ENCODE assay signal across 16 cellular contexts in the genomic region with DNA sequence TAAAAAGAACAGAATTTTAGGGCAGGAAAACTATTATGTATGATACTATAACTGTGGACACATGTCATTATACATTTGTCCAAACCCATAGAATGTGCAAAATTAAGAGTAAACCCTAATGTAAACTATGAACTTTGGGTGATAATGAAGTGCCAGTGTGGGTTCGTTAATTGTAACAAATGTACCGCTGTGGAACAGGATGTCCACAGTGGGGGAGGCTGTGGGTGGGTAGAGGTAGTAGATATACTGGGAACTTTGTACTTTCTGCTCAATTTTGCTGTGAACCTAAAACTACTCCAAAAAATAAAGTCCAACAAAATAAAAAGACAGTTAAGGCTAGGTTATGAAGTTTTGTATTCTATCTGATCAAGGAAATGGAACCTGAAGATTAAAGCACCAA. TPM values are rescaled to one million over a fixed set of nuclear protein-coding genes. Genes with fewer than 3 reads are reported as not detected.
DNase-seq lines count a peak whose midpoint lies in the region; ATAC-seq and TF ChIP-seq lines count a peak whose summit lies in the region.
"Had no signal": no experiment of that assay in that cellular context is flagged by ENCODE, and none has a peak within 500 bp of the region (broad histone marks: within the 10 kb centered on the region; RNA-seq: fewer than 3 reads in every experiment).

No MANE protein-coding gene starts in this region.

- peak overlapping the region in 2 of 3 donors; percentile 39 to 52 for H3K27ac Mint-ChIP-seq in CD4-positive, CD25-positive, alpha-beta regulatory T cell
- H3K27ac Mint-ChIP-seq in CD4-positive, alpha-beta T cell = peak overlapping the region; percentile 38
- peak overlapping the region; percentile 76 for H3K27ac Mint-ChIP-seq in activated CD8-positive, alpha-beta T cell treated with anti-CD3 and anti-CD28 coated beads, Interleukin-2, amount 10 ng/mL, durations not matched to agents 7 days and 5 days
- peak overlapping the region in 5 of 9 donors; percentile 4 to 70 (median 46) for H3K27ac Mint-ChIP-seq in naive thymus-derived CD4-positive, alpha-beta T cell

- no peak overlapping the region for H3K4me3 ChIP-seq in CD4-positive, CD25-positive, alpha-beta regulatory T cell (ENCODE audit: low read depth, low read length)
- no peak overlapping the region for H3K4me3 ChIP-seq in naive thymus-derived CD4-positive, alpha-beta T cell (ENCODE audit: low read length)
- H3K4me3 ChIP-seq in left lung = no peak overlapping the region
- H3K4me3 ChIP-seq: BLaER1, MG63 had no signal

- H3K4me1 Mint-ChIP-seq in CD4-positive, CD25-positive, alpha-beta regulatory T cell = peaks cover 33 to 59% (median 47%) of the 10 kb centered on the region in 4 donors
- peaks cover 85% of the 10 kb centered on the region for H3K4me1 Mint-ChIP-seq in CD4-positive, alpha-beta T cell (ENCODE audit: low read depth)
- H3K4me1 Mint-ChIP-seq in activated CD8-positive, alpha-beta T cell treated with anti-CD3 and anti-CD28 coated beads, Interleukin-2, amount 10 ng/mL, durations not matched to agents 7 days and 5 days (ENCODE audit: low read depth) = peaks cover 72% of the 10 kb centered on the region
- peaks cover 44 to 80% (median 77%) of the 10 kb centered on the region in 7 donors for H3K4me1 Mint-ChIP-seq in naive thymus-derived CD4-positive, alpha-beta T cell

- DNase-seq in CD4-positive, CD25-positive, alpha-beta regulatory T cell = no peak
- DNase-seq in CD4-positive, alpha-beta T cell = no peak
- no peak for DNase-seq in activated CD8-positive, alpha-beta T cell treated with anti-CD3 and anti-CD28 coated beads, Interleukin-2, amount 10 ng/mL, durations not matched to agents 7 days and 5 days
- DNase-seq in naive thymus-derived CD4-positive, alpha-beta T cell = no peak
- DNase-seq in left lung = no peak
- DNase-seq: DMS53; MG63; NCI-H1105; NCI-H187; NCI-H69; NK-92 treated with Interleukin-12 subunit alpha and Interleukin-12 subunit beta, amount 100 ng/mL, for 24 hours; PC-3 had no signal

- peaks cover 34% of the 10 kb centered on the region for H3K36me3 Mint-ChIP-seq in CD4-positive, CD25-positive, alpha-beta regulatory T cell
- peaks cover 65% of the 10 kb centered on the region for H3K36me3 Mint-ChIP-seq in CD4-positive, alpha-beta T cell (ENCODE audit: low read depth)
- peaks cover 69% of the 10 kb centered on the region for H3K36me3 Mint-ChIP-seq in activated CD8-positive, alpha-beta T cell treated with anti-CD3 and anti-CD28 coated beads, Interleukin-2, amount 10 ng/mL, durations not matched to agents 7 days and 5 days (ENCODE audit: low read depth)
- peaks cover 6 to 56% (median 34%) of the 10 kb centered on the region in 5 donors for H3K36me3 Mint-ChIP-seq in naive thymus-derived CD4-positive, alpha-beta T cell

- no peaks in the 10 kb centered on the region for H3K27me3 Mint-ChIP-seq in CD4-positive, CD25-positive, alpha-beta regulatory T cell
- H3K27me3 Mint-ChIP-seq in CD4-positive, alpha-beta T cell = no peaks in the 10 kb centered on the region
- no peaks in the 10 kb centered on the region for H3K27me3 Mint-ChIP-seq in activated CD8-positive, alpha-beta T cell treated with anti-CD3 and anti-CD28 coated beads, Interleukin-2, amount 10 ng/mL, durations not matched to agents 7 days and 5 days (ENCODE audit: low read depth)
- no peaks in the 10 kb centered on the region for H3K27me3 Mint-ChIP-seq in naive thymus-derived CD4-positive, alpha-beta T cell

- H3K9me3 ChIP-seq in CD4-positive, CD25-positive, alpha-beta regulatory T cell (ENCODE audit: control insufficient read depth in 2 of 2, low read length in 2 of 2) = no peaks in the 10 kb centered on the region
- H3K9me3 ChIP-seq in CD4-positive, alpha-beta T cell (ENCODE audit: control insufficient read depth, low read length) = no peaks in the 10 kb centered on the region
- no peaks in the 10 kb centered on the region for H3K9me3 ChIP-seq in naive thymus-derived CD4-positive, alpha-beta T cell (ENCODE audit: control insufficient read depth in 2 of 3, low read length in 3 of 3)
- H3K9me3 ChIP-seq in left lung = no peaks in the 10 kb centered on the region
- H3K9me3 ChIP-seq: BLaER1 had no signal

- H3K36me3 ChIP-seq in CD4-positive, CD25-positive, alpha-beta regulatory T cell (ENCODE audit: control insufficient read depth, insufficient read depth, low read length) = peaks cover 32% of the 10 kb centered on the region
- H3K36me3 ChIP-seq in naive thymus-derived CD4-positive, alpha-beta T cell (ENCODE audit: control insufficient read depth in 2 of 3, insufficient read depth in 3 of 3, low read length in 3 of 3) = peaks cover 0 to 31% (median 0%) of the 10 kb centered on the region in 3 experiments
- no peaks in the 10 kb centered on the region for H3K36me3 ChIP-seq in left lung
- H3K36me3 ChIP-seq: MG63 had no signal

- peaks cover 13% of the 10 kb centered on the region for H3K4me1 ChIP-seq in CD4-positive, CD25-positive, alpha-beta regulatory T cell (ENCODE audit: control insufficient read depth, insufficient read depth, low read length, poor library complexity, severe bottlenecking)
- peaks cover 4 to 23% of the 10 kb centered on the region in 2 donors for H3K4me1 ChIP-seq in naive thymus-derived CD4-positive, alpha-beta T cell (ENCODE audit: control insufficient read depth in 2 of 2, insufficient read depth in 2 of 2, low read length in 2 of 2)
- H3K4me1 ChIP-seq in left lung = no peaks in the 10 kb centered on the region
- H3K4me1 ChIP-seq: BLaER1 had no signal

- H3K4me3 Mint-ChIP-seq in CD4-positive, CD25-positive, alpha-beta regulatory T cell = peak overlapping the region in 1 of 4 donors; percentile 29
- H3K4me3 Mint-ChIP-seq in CD4-positive, alpha-beta T cell = no peak overlapping the region
- H3K4me3 Mint-ChIP-seq in activated CD8-positive, alpha-beta T cell treated with anti-CD3 and anti-CD28 coated beads, Interleukin-2, amount 10 ng/mL, durations not matched to agents 7 days and 5 days = no peak overlapping the region
- H3K4me3 Mint-ChIP-seq in naive thymus-derived CD4-positive, alpha-beta T cell = no peak overlapping the region

- POLR2A ChIA-PET in CD4-positive, alpha-beta T cell (lab: Charles Lee) = no interaction called here
- POLR2A ChIA-PET in activated CD8-positive, alpha-beta T cell treated with anti-CD3 and anti-CD28 coated beads, Interleukin-2, amount 10 ng/mL, durations not matched to agents 7 days and 5 days (lab: Charles Lee) = no interaction called here
- POLR2A ChIA-PET in naive thymus-derived CD4-positive, alpha-beta T cell (lab: Charles Lee) = no interaction called here

- peaks cover 0 to 2% (median 0%) of the 10 kb centered on the region in 7 donors for H3K9me3 Mint-ChIP-seq in CD4-positive, CD25-positive, alpha-beta regulatory T cell
- no peaks in the 10 kb centered on the region for H3K9me3 Mint-ChIP-seq in CD4-positive, alpha-beta T cell
- no peaks in the 10 kb centered on the region for H3K9me3 Mint-ChIP-seq in activated CD8-positive, alpha-beta T cell treated with anti-CD3 and anti-CD28 coated beads, Interleukin-2, amount 10 ng/mL, durations not matched to agents 7 days and 5 days (ENCODE audit: insufficient read depth)
- H3K9me3 Mint-ChIP-seq in naive thymus-derived CD4-positive, alpha-beta T cell = peaks cover 0 to 2% (median 0%) of the 10 kb centered on the region in 11 donors

- intact Hi-C loops in CD4-positive, alpha-beta T cell (cut with DNase I, micrococcal nuclease) = no loop called here
- intact Hi-C loops in naive thymus-derived CD4-positive, alpha-beta T cell (cut with micrococcal nuclease) = loop anchor here in 1 of 2 donors (2.0 kb wide), 1 partner anchor 18 kb away; no protein-coding TSS in a partner anchor
- intact Hi-C loops in left lung (cut with DNase I) = no loop called here

- H3K27me3 ChIP-seq in CD4-positive, CD25-positive, alpha-beta regulatory T cell (ENCODE audit: control insufficient read depth, insufficient read depth, low read length) = no peaks in the 10 kb centered on the region
- H3K27me3 ChIP-seq in CD4-positive, alpha-beta T cell (ENCODE audit: control insufficient read depth, insufficient read depth, low read length) = no peaks in the 10 kb centered on the region
- H3K27me3 ChIP-seq in naive thymus-derived CD4-positive, alpha-beta T cell (ENCODE audit: control insufficient read depth in 2 of 2, insufficient read depth in 2 of 2, low read length in 2 of 2) = no peaks in the 10 kb centered on the region
- H3K27me3 ChIP-seq in left lung = no peaks in the 10 kb centered on the region
- H3K27me3 ChIP-seq: BLaER1, MG63 had no signal

- no peak for ATAC-seq in CD4-positive, CD25-positive, alpha-beta regulatory T cell (ENCODE audit: low read depth in 2 of 2)
- no peak for ATAC-seq in CD4-positive, alpha-beta T cell (ENCODE audit: poor library complexity)
- no peak for ATAC-seq in activated CD8-positive, alpha-beta T cell treated with anti-CD3 and anti-CD28 coated beads, Interleukin-2, amount 10 ng/mL, durations not matched to agents 7 days and 5 days
- ATAC-seq in naive thymus-derived CD4-positive, alpha-beta T cell = no peak
- ATAC-seq in left lung = no peak
- ATAC-seq in HG02642 (IDR thresholded peaks at IDR 0.05; ENCODE audit: poor library complexity, unreplicated experiment) = no peak
- no peak for ATAC-seq in HG02610 (IDR thresholded peaks at IDR 0.05; ENCODE audit: unreplicated experiment)
- ATAC-seq: HepG2, PC-3 had no signal

- no peak overlapping the region for H3K27ac ChIP-seq in CD4-positive, CD25-positive, alpha-beta regulatory T cell (ENCODE audit: insufficient read depth, low read length, poor library complexity, severe bottlenecking)
- no peak overlapping the region for H3K27ac ChIP-seq in CD4-positive, alpha-beta T cell (ENCODE audit: low read depth, low read length)
- no peak overlapping the region for H3K27ac ChIP-seq in naive thymus-derived CD4-positive, alpha-beta T cell (ENCODE audit: low read depth, low read length)
- H3K27ac ChIP-seq in left lung = no peak overlapping the region
- H3K27ac ChIP-seq: BLaER1 had no signal

- CTCF ChIA-PET in CD4-positive, alpha-beta T cell (lab: Charles Lee) = no interaction called here
- CTCF ChIA-PET in activated CD8-positive, alpha-beta T cell treated with anti-CD3 and anti-CD28 coated beads, Interleukin-2, amount 10 ng/mL, durations not matched to agents 7 days and 5 days (lab: Charles Lee) = no interaction called here
- CTCF ChIA-PET in naive thymus-derived CD4-positive, alpha-beta T cell (lab: Charles Lee) = no interaction called here

- no peak for TF ChIP-seq CTCF in CD4-positive, alpha-beta T cell (IDR thresholded peaks at IDR 0.05)
- TF ChIP-seq CTCF in left lung (IDR thresholded peaks at IDR 0.05) = no peak

RNA-seq across cellular contexts. Expression of gene CD96, which starts 24.8 kb away (rescaled TPM):
- total RNA-seq in CD4-positive, CD25-positive, alpha-beta regulatory T cell = 125 TPM
- 100 to 1,000 TPM; 104 to 149 (median 130) TPM for polyA plus RNA-seq in CD4-positive, CD25-positive, alpha-beta regulatory T cell
- 100 to 1,000 TPM; 194 to 205 TPM for total RNA-seq in CD4-positive, alpha-beta T cell
- total RNA-seq in activated CD8-positive, alpha-beta T cell treated with anti-CD3 and anti-CD28 coated beads, Interleukin-2, amount 10 ng/mL, durations not matched to agents 7 days and 5 days = 100 to 1,000 TPM; 293 to 303 TPM
- 100 to 1,000 TPM; 142 to 309 (median 219) TPM for total RNA-seq in naive thymus-derived CD4-positive, alpha-beta T cell
- polyA plus RNA-seq in naive thymus-derived CD4-positive, alpha-beta T cell = 100 to 1,000 TPM; 183 to 205 TPM
- 1 to 10 TPM; 2.9 to 5.3 TPM for total RNA-seq in left lung
- total RNA-seq: HepG2, PC-3 had no signal
- polyA plus RNA-seq: HepG2 had no signal

RNA-seq across cellular contexts. Expression of gene ZBED2, which starts 28.3 kb away (rescaled TPM):
- 0.27 TPM for total RNA-seq in CD4-positive, CD25-positive, alpha-beta regulatory T cell
- under 1 TPM in 3 of 4 donors, not detected in 1; 0.15 to 1.00 (median 0.80) TPM for polyA plus RNA-seq in CD4-positive, CD25-positive, alpha-beta regulatory T cell
- under 1 TPM in 1 of 2 experiments, not detected in 1; 0.11 TPM for total RNA-seq in CD4-positive, alpha-beta T cell
- total RNA-seq in activated CD8-positive, alpha-beta T cell treated with anti-CD3 and anti-CD28 coated beads, Interleukin-2, amount 10 ng/mL, durations not matched to agents 7 days and 5 days = under 1 TPM; 0.68 to 0.74 TPM
- total RNA-seq in naive thymus-derived CD4-positive, alpha-beta T cell = 10 to 100 TPM in 1 of 5 experiments, under 1 TPM in 3, not detected in 1; 0.13 to 51.8 (median 0.27) TPM
- 1 to 10 TPM; 1.7 to 1.8 TPM for polyA plus RNA-seq in naive thymus-derived CD4-positive, alpha-beta T cell
- total RNA-seq in left lung = 10 to 100 TPM; 11.3 to 19.2 TPM
- polyA plus RNA-seq: HepG2 had no signal

Comparison
In these comparisons a context has a peak if more than half of its experiments do, and no peak if none do; other contexts are left out.
1. RNA of gene CD96, which starts 24.8 kb away (total RNA-seq): 293 to 303 TPM in activated CD8-positive, alpha-beta T cell treated with anti-CD3 and anti-CD28 coated beads, Interleukin-2, amount 10 ng/mL, durations not matched to agents 7 days and 5 days, 142 to 309 TPM in naive thymus-derived CD4-positive, alpha-beta T cell, 194 to 205 TPM in CD4-positive, alpha-beta T cell and 125 TPM in CD4-positive, CD25-positive, alpha-beta regulatory T cell (single experiment); 2.9 to 5.3 TPM in left lung; every median in the first group is over 10 times any median in the second.
2. Peak in every context shown above with its lines, with median percentiles within 50 percentile points of each other: H3K27ac Mint-ChIP-seq.